ENCODE assay signal across 1 cellular context in the genomic region with DNA sequence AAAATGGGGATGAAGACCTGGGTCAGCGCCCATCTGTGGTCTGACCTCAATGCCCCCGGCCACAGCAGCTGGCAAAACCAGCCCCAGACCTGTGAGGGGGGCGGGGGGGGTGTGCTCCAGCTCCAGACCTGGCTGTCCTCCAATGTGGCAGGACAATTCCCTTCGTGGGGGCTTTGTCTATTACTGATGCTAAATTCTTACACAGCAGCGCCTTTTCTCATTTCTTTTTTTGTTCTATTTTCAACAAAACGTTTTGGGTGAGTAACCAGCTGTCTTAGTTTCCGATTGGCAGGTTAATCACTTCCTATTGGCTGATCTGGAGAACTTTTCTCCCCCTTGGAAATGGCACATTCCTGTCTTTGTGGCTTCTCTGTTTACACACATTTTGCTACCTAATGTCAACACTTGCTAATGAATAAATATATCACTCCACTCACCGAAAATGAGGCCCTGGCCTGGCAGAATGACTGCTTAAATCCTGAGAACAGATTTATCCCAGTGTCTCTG.
A peak's percentile ranks its signal among the peaks of the same experiment; 100 is the strongest.
TF ChIP-seq lines count a peak whose summit lies in the region.

No MANE protein-coding gene starts in this region.

TF ChIP-seq in HepG2, 621 proteins besides CTCF, POLR2A, EP300 and RAD21 (continued from another document and continues in another):
- TF ChIP-seq NFIC (IDR thresholded peaks at IDR 0.05; ENCODE audit: low read length) = peak; percentile 69; the same call in 1 of the 2 replicates
- TF ChIP-seq SOX13 (IDR thresholded peaks at IDR 0.05) = no peak
- peak in 1 of 2 experiments; percentile 59; a peak in 1 of 4 replicates for TF ChIP-seq SOX13 (CRISPR knock-in tag; conservative IDR thresholded peaks at IDR 0.05 in 1 of 2, IDR thresholded peaks at IDR 0.05 in 1 of 2)
- TF ChIP-seq ZNF274 (CRISPR knock-in tag; IDR thresholded peaks at IDR 0.05) = no peak
- TF ChIP-seq, protein P1, sequence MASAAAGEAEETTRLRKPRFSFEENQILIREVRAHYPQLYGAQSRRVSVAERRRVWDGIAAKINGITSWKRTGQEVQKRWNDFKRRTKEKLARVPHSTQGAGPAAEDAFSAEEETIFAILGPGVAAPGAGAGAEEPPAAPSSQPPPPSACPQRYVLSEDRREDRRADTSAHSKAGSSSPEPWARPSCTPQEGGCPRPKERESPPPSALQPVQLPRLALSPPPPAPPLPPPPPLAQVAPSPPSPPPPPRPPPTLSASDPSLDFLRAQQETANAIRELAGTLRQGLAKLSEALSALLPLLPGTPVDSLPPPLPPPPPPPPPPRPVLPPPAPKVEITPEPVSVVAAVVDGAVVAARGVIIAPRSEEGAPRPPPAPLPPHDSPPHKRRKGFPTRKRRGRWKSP (CRISPR knock-in tag; IDR thresholded peaks at IDR 0.05) = no peak
- TF ChIP-seq ZNF253 (CRISPR knock-in tag; IDR thresholded peaks at IDR 0.05; ENCODE audit: borderline replicate concordance) = no peak
- no peak for TF ChIP-seq ISX (CRISPR knock-in tag; conservative IDR thresholded peaks at IDR 0.05)
- TF ChIP-seq PHF8 (CRISPR knock-in tag; IDR thresholded peaks at IDR 0.05) = peak; percentile 21; the same call in 1 of the 2 replicates
- TF ChIP-seq, protein P2, sequence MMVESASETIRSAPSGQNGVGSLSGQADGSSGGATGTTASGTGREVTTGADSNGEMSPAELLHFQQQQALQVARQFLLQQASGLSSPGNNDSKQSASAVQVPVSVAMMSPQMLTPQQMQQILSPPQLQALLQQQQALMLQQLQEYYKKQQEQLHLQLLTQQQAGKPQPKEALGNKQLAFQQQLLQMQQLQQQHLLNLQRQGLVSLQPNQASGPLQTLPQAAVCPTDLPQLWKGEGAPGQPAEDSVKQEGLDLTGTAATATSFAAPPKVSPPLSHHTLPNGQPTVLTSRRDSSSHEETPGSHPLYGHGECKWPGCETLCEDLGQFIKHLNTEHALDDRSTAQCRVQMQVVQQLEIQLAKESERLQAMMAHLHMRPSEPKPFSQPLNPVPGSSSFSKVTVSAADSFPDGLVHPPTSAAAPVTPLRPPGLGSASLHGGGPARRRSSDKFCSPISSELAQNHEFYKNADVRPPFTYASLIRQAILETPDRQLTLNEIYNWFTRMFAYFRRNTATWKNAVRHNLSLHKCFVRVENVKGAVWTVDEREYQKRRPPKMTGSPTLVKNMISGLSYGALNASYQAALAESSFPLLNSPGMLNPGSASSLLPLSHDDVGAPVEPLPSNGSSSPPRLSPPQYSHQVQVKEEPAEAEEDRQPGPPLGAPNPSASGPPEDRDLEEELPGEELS (CRISPR knock-in tag; IDR thresholded peaks at IDR 0.05) = peak; percentile 89
- TF ChIP-seq, protein P3, sequence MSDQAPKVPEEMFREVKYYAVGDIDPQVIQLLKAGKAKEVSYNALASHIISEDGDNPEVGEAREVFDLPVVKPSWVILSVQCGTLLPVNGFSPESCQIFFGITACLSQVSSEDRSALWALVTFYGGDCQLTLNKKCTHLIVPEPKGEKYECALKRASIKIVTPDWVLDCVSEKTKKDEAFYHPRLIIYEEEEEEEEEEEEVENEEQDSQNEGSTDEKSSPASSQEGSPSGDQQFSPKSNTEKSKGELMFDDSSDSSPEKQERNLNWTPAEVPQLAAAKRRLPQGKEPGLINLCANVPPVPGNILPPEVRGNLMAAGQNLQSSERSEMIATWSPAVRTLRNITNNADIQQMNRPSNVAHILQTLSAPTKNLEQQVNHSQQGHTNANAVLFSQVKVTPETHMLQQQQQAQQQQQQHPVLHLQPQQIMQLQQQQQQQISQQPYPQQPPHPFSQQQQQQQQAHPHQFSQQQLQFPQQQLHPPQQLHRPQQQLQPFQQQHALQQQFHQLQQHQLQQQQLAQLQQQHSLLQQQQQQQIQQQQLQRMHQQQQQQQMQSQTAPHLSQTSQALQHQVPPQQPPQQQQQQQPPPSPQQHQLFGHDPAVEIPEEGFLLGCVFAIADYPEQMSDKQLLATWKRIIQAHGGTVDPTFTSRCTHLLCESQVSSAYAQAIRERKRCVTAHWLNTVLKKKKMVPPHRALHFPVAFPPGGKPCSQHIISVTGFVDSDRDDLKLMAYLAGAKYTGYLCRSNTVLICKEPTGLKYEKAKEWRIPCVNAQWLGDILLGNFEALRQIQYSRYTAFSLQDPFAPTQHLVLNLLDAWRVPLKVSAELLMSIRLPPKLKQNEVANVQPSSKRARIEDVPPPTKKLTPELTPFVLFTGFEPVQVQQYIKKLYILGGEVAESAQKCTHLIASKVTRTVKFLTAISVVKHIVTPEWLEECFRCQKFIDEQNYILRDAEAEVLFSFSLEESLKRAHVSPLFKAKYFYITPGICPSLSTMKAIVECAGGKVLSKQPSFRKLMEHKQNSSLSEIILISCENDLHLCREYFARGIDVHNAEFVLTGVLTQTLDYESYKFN (CRISPR knock-in tag; conservative IDR thresholded peaks at IDR 0.05) = peak; percentile 63
- TF ChIP-seq TMF1 (CRISPR knock-in tag; IDR thresholded peaks at IDR 0.05; ENCODE audit: low read depth) = no peak
- TF ChIP-seq SOX6 (IDR thresholded peaks at IDR 0.05) = no peak
- peak; percentile 63; the same call in 1 of the 2 replicates for TF ChIP-seq SOX6 (CRISPR knock-in tag; IDR thresholded peaks at IDR 0.05)
- TF ChIP-seq, protein P4, sequence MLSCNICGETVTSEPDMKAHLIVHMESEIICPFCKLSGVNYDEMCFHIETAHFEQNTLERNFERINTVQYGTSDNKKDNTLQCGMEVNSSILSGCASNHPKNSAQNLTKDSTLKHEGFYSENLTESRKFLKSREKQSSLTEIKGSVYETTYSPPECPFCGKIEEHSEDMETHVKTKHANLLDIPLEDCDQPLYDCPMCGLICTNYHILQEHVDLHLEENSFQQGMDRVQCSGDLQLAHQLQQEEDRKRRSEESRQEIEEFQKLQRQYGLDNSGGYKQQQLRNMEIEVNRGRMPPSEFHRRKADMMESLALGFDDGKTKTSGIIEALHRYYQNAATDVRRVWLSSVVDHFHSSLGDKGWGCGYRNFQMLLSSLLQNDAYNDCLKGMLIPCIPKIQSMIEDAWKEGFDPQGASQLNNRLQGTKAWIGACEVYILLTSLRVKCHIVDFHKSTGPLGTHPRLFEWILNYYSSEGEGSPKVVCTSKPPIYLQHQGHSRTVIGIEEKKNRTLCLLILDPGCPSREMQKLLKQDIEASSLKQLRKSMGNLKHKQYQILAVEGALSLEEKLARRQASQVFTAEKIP (CRISPR knock-in tag; IDR thresholded peaks at IDR 0.05; ENCODE audit: borderline replicate concordance) = no peak
- TF ChIP-seq CREB1 (IDR thresholded peaks at IDR 0.05) = no peak
- TF ChIP-seq CREB1 (CRISPR knock-in tag; IDR thresholded peaks at IDR 0.05) = peak; percentile 48
- no peak for TF ChIP-seq ZNF44 (CRISPR knock-in tag; IDR thresholded peaks at IDR 0.05)
- TF ChIP-seq, protein P5, sequence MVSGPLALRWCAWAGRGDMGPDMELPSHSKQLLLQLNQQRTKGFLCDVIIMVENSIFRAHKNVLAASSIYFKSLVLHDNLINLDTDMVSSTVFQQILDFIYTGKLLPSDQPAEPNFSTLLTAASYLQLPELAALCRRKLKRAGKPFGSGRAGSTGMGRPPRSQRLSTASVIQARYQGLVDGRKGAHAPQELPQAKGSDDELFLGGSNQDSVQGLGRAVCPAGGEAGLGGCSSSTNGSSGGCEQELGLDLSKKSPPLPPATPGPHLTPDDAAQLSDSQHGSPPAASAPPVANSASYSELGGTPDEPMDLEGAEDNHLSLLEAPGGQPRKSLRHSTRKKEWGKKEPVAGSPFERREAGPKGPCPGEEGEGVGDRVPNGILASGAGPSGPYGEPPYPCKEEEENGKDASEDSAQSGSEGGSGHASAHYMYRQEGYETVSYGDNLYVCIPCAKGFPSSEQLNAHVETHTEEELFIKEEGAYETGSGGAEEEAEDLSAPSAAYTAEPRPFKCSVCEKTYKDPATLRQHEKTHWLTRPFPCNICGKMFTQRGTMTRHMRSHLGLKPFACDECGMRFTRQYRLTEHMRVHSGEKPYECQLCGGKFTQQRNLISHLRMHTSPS (CRISPR knock-in tag; IDR thresholded peaks at IDR 0.05; ENCODE audit: low read depth) = 0 out of 2 replicates have a peak, but pooled peaks have one; percentile 29
- TF ChIP-seq TAF1 (CRISPR knock-in tag; IDR thresholded peaks at IDR 0.05) = peak; percentile 17; the same call in 1 of the 2 replicates
- TF ChIP-seq, protein P6, sequence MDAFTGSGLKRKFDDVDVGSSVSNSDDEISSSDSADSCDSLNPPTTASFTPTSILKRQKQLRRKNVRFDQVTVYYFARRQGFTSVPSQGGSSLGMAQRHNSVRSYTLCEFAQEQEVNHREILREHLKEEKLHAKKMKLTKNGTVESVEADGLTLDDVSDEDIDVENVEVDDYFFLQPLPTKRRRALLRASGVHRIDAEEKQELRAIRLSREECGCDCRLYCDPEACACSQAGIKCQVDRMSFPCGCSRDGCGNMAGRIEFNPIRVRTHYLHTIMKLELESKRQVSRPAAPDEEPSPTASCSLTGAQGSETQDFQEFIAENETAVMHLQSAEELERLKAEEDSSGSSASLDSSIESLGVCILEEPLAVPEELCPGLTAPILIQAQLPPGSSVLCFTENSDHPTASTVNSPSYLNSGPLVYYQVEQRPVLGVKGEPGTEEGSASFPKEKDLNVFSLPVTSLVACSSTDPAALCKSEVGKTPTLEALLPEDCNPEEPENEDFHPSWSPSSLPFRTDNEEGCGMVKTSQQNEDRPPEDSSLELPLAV (CRISPR knock-in tag; conservative IDR thresholded peaks at IDR 0.05; ENCODE audit: low read depth) = no peak
- TF ChIP-seq GABPB1 (CRISPR knock-in tag; IDR thresholded peaks at IDR 0.05) = peak; percentile 35
- TF ChIP-seq ARID2 (CRISPR knock-in tag; IDR thresholded peaks at IDR 0.05; ENCODE audit: borderline replicate concordance) = peak; percentile 70; the same call in 1 of the 2 replicates
- TF ChIP-seq ZNF10 (CRISPR knock-in tag; IDR thresholded peaks at IDR 0.05; ENCODE audit: borderline replicate concordance, low read depth) = no peak
- TF ChIP-seq KDM5A (IDR thresholded peaks at IDR 0.05; ENCODE audit: borderline replicate concordance, low read length) = peak; percentile 29; the same call in 1 of the 2 replicates
- TF ChIP-seq, protein P7, sequence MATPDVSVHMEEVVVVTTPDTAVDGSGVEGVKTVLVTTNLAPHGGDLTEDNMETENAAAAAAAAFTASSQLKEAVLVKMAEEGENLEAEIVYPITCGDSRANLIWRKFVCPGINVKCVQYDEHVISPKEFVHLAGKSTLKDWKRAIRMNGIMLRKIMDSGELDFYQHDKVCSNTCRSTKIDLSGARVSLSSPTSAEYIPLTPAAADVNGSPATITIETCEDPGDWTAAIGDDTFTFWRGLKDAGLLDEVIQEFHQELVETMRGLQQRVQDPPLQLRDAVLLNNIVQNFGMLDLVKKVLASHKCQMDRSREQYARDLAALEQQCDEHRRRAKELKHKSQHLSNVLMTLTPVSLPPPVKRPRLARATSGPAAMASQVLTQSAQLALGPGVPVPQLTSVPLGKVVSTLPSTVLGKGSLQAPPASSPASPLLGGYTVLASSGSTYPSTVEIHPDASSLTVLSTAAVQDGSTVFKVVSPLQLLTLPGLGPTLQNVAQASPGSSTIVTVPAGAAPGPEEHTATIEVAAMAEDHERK (CRISPR knock-in tag; IDR thresholded peaks at IDR 0.05; ENCODE audit: low read depth) = no peak
- 0 out of 2 replicates have a peak, but pooled peaks have one; percentile 56 for TF ChIP-seq TGIF2 (CRISPR knock-in tag; IDR thresholded peaks at IDR 0.05)
- no peak for TF ChIP-seq ZNF101 (CRISPR knock-in tag; IDR thresholded peaks at IDR 0.05; ENCODE audit: borderline replicate concordance, low read depth)
- peak; percentile 66; the same call in 1 of the 2 replicates for TF ChIP-seq TBX2 (CRISPR knock-in tag; IDR thresholded peaks at IDR 0.05; ENCODE audit: borderline replicate concordance)
- 0 out of 2 replicates have a peak, but pooled peaks have one; percentile 33 for TF ChIP-seq ZFY (CRISPR knock-in tag; IDR thresholded peaks at IDR 0.05)
- TF ChIP-seq ZNF180 (CRISPR knock-in tag; IDR thresholded peaks at IDR 0.05; ENCODE audit: borderline replicate concordance, low read depth) = no peak
- no peak for TF ChIP-seq ZNF232 (CRISPR knock-in tag; IDR thresholded peaks at IDR 0.05; ENCODE audit: borderline replicate concordance)
- TF ChIP-seq, protein P8, sequence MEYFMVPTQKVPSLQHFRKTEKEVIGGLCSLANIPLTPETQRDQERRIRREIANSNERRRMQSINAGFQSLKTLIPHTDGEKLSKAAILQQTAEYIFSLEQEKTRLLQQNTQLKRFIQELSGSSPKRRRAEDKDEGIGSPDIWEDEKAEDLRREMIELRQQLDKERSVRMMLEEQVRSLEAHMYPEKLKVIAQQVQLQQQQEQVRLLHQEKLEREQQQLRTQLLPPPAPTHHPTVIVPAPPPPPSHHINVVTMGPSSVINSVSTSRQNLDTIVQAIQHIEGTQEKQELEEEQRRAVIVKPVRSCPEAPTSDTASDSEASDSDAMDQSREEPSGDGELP (IDR thresholded peaks at IDR 0.05; ENCODE audit: borderline replicate concordance, low read depth) = peak; percentile 77; the same call in 1 of the 2 replicates
- TF ChIP-seq GATAD2A (CRISPR knock-in tag; IDR thresholded peaks at IDR 0.05) = peak; percentile 61
- TF ChIP-seq ELF4 (CRISPR knock-in tag; IDR thresholded peaks at IDR 0.05; ENCODE audit: borderline replicate concordance) = no peak
- TF ChIP-seq CCAR2 (optimal IDR thresholded peaks at IDR 0.05; ENCODE audit: low read depth, low read length) = no peak
- TF ChIP-seq ZNF430 (CRISPR knock-in tag; IDR thresholded peaks at IDR 0.05) = no peak
- no peak for TF ChIP-seq CREM (IDR thresholded peaks at IDR 0.05)
- TF ChIP-seq CREM (CRISPR knock-in tag; IDR thresholded peaks at IDR 0.05) = no peak
- TF ChIP-seq JUN (CRISPR knock-in tag; IDR thresholded peaks at IDR 0.05) = no peak
- peak; percentile 69; the same call in 1 of the 2 replicates for TF ChIP-seq FOXP1 (IDR thresholded peaks at IDR 0.05)
- peak; percentile 88 for TF ChIP-seq FOXP1 (CRISPR knock-in tag; IDR thresholded peaks at IDR 0.05)
- no peak for TF ChIP-seq MAF1 (CRISPR knock-in tag; IDR thresholded peaks at IDR 0.05; ENCODE audit: borderline replicate concordance)
- TF ChIP-seq NR2F2 (IDR thresholded peaks at IDR 0.05; ENCODE audit: borderline replicate concordance, low read depth) = 0 out of 2 replicates have a peak, but pooled peaks have one; percentile 18
- no peak for TF ChIP-seq MAFF (IDR thresholded peaks at IDR 0.05; ENCODE audit: low read depth, low read length)
- peak; percentile 61 for TF ChIP-seq TBL1XR1 (IDR thresholded peaks at IDR 0.05; ENCODE audit: borderline replicate concordance, low read length, partially characterized antibody)
- TF ChIP-seq FOSL1 (CRISPR knock-in tag; IDR thresholded peaks at IDR 0.05; ENCODE audit: borderline replicate concordance) = no peak
- TF ChIP-seq ZSCAN21 (CRISPR knock-in tag; IDR thresholded peaks at IDR 0.05; ENCODE audit: borderline replicate concordance) = no peak
- TF ChIP-seq, protein P9, sequence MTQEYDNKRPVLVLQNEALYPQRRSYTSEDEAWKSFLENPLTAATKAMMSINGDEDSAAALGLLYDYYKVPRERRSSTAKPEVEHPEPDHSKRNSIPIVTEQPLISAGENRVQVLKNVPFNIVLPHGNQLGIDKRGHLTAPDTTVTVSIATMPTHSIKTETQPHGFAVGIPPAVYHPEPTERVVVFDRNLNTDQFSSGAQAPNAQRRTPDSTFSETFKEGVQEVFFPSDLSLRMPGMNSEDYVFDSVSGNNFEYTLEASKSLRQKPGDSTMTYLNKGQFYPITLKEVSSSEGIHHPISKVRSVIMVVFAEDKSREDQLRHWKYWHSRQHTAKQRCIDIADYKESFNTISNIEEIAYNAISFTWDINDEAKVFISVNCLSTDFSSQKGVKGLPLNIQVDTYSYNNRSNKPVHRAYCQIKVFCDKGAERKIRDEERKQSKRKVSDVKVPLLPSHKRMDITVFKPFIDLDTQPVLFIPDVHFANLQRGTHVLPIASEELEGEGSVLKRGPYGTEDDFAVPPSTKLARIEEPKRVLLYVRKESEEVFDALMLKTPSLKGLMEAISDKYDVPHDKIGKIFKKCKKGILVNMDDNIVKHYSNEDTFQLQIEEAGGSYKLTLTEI (CRISPR knock-in tag; conservative IDR thresholded peaks at IDR 0.05) = no peak
